24 cellular contexts compared by ENCODE assay signal in genomic region chr2:174704061-174704460, GRCh38.
"Had no signal": no experiment of that assay in that cellular context is flagged by ENCODE, and none has a peak within 500 bp of the region (broad histone marks: within the 10 kb centered on the region; RNA-seq: fewer than 3 reads in every experiment).

No MANE protein-coding gene starts in this region.

- FAIRE-seq: endometrium, small intestine had no signal

- H3K4me3 ChIP-seq: adrenal gland, ascending aorta, heart right ventricle, suprapubic skin, tibial nerve had no signal

- ATAC-seq: heart right ventricle; left cardiac atrium; sciatic nerve; stimulated activated effector memory CD8-positive, alpha-beta T cell treated with anti-CD3 and anti-CD28 coated beads, Interleukin-12 subunit alpha, Interleukin-12 subunit beta, amount 100 ng/mL, for 72 hours; stimulated activated naive CD8-positive, alpha-beta T cell treated with anti-CD3 and anti-CD28 coated beads, Interleukin-15, amount 100 ng/mL, for 72 hours; WTC11 had no signal

- H3K27ac ChIP-seq: adrenal gland, ascending aorta, brain microvascular endothelial cell, heart right ventricle, suprapubic skin, tibial nerve had no signal

- H3K4me1 ChIP-seq: adrenal gland, ascending aorta, suprapubic skin, tibial nerve had no signal

- H3K27me3 ChIP-seq: adrenal gland, ascending aorta, brain microvascular endothelial cell had no signal

- H3K36me3 ChIP-seq: adrenal gland, ascending aorta, brain microvascular endothelial cell, heart right ventricle, suprapubic skin, tibial nerve had no signal

- H3K9me3 ChIP-seq: adrenal gland, ascending aorta, heart right ventricle, suprapubic skin, tibial nerve had no signal

- DNase-seq: activated CD8-positive, alpha-beta memory T cell treated with anti-CD3 and anti-CD28 coated beads for 24 hours; activated CD8-positive, alpha-beta memory T cell treated with anti-CD3 and anti-CD28 coated beads, Interleukin-2, amount 50 U/mL, for 4 hours; activated naive CD4-positive, alpha-beta T cell; activated T-cell treated with anti-CD3 and anti-CD28 coated beads, Interleukin-2, amount 50 U/mL, for 24 hours; adrenal gland; brain microvascular endothelial cell; caudate nucleus; effector CD4-positive, alpha-beta T cell; heart right ventricle; islet precursor cell; left cardiac atrium; nephron progenitor cell; nucleus accumbens; posterior cingulate gyrus; small intestine; stimulated activated CD4-positive, alpha-beta T cell treated with anti-CD3 and anti-CD28 coated beads, Interleukin-2, amount 100 ng/mL, for 24 hours; stimulated activated naive CD8-positive, alpha-beta T cell treated with anti-CD3 and anti-CD28 coated beads, Interleukin-15, amount 100 ng/mL, for 72 hours had no signal
